ENCODE assay signal across 9 cellular contexts in the genomic region with DNA sequence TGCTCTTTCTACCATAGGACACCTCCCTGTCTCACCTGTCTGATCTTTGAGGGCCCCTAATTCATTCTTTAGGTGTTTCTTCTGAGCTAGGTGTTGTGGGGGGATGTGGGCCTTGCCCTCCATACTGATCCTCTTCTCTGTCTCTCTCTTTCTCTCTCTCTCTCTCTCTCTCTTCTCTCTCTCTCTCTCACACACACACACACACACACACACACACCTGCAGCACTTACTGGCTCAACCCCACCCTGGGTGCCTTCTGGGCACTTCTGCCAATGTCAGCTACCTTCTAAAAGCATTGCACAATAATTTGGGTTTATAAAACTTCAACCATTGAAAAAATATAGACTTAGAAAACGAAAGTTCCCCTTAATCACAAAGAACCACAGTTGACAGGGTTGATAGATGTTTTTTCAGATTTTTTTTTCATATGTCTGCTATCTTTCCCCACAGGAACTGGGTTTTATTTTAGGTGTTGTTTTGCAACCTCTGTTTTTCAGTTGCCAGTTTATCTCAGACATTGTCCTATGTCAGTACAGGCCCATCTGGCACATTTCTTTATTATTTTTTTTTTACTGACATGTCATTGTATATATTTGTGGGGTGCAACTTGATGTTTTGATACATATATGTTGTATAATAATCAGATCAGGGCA. TPM values are rescaled to one million over a fixed set of nuclear protein-coding genes. Genes with fewer than 3 reads are reported as not detected.
DNase-seq lines count a peak whose midpoint lies in the region; ATAC-seq and TF ChIP-seq lines count a peak whose summit lies in the region.
"Had no signal": no experiment of that assay in that cellular context is flagged by ENCODE, and none has a peak within 500 bp of the region (broad histone marks: within the 10 kb centered on the region; RNA-seq: fewer than 3 reads in every experiment).

No MANE protein-coding gene starts in this region.

- peak overlapping the region in 7 of 8 donors; percentile 62 to 82 (median 78) for H3K27ac ChIP-seq in spleen
- H3K27ac ChIP-seq: SK-N-MC had no signal

- H3K27me3 ChIP-seq in spleen (replicated peaks in 1 of 7) = no peaks in the 10 kb centered on the region

- H3K27ac Mint-ChIP-seq in effector memory CD8-positive, alpha-beta T cell = peak overlapping the region; percentile 98 to 99

- peaks cover 34% of the 10 kb centered on the region for H3K36me3 Mint-ChIP-seq in effector memory CD8-positive, alpha-beta T cell (ENCODE audit: insufficient read depth)

- 0 to 5% (median 3%) methylated on average over 1 of the region's 1 CpG for WGBS in spleen, 5 donors

- peak overlapping the region; percentile 62 to 76 for H3K4me3 Mint-ChIP-seq in effector memory CD8-positive, alpha-beta T cell

- H3K36me3 ChIP-seq in spleen = peaks cover 0 to 38% (median 22%) of the 10 kb centered on the region in 6 donors

- no peaks in the 10 kb centered on the region for H3K27me3 Mint-ChIP-seq in effector memory CD8-positive, alpha-beta T cell

- peaks cover 0 to 6% (median 0%) of the 10 kb centered on the region in 8 donors for H3K9me3 ChIP-seq in spleen

- peak overlapping the region in 1 of 8 donors; percentile 49 for H3K4me3 ChIP-seq in spleen

- TF ChIP-seq CTCF in spleen (IDR thresholded peaks at IDR 0.05 in 8 of 11, conservative IDR thresholded peaks at IDR 0.05 in 3 of 11) = peak in 1 of 11 experiments; percentile 37

- DNase-seq in NCI-H226 (peak; percentile 28), spleen (peak; percentile 43), NCI-H345 (lab: John Stamatoyannopoulos, UW) (no peak), NCI-H146 treated with DMSO at 0.1 percent for 48 hours (lab: John Stamatoyannopoulos, UW; ENCODE audit: unreplicated experiment) (no peak), NCI-H2029 treated with DMSO at 0.1 percent for 48 hours (lab: John Stamatoyannopoulos, UW) (no peak)
- DNase-seq in effector memory CD8-positive, alpha-beta T cell = peak in 2 of 3 experiments; percentile 47 to 53

- peaks cover 18 to 54% (median 38%) of the 10 kb centered on the region in 6 donors for H3K4me1 ChIP-seq in spleen

- H3K4me1 Mint-ChIP-seq in effector memory CD8-positive, alpha-beta T cell (ENCODE audit: low read depth in 2 of 2) = peaks cover 18 to 22% of the 10 kb centered on the region in 2 donors

- intact Hi-C loops in spleen (cut with DNase I; ENCODE audit: low total_unique reads) = loop anchor here (5.0 to 10.0 kb wide), 3 partner anchors 86 to 396 kb away; partner anchors contain the start of genes OSER1 and SERINC3

- TF ChIP-seq POLR2A in spleen (IDR thresholded peaks at IDR 0.05) = no peak

- peak; percentile 34 for ATAC-seq in GM21528 (IDR thresholded peaks at IDR 0.05; ENCODE audit: low FRiP score, unreplicated experiment)
- ATAC-seq in effector memory CD8-positive, alpha-beta T cell (replicated peaks) = peak; percentile 76
- no peak for ATAC-seq in HG03175 (IDR thresholded peaks at IDR 0.05; ENCODE audit: unreplicated experiment)

- H3K9me3 Mint-ChIP-seq in effector memory CD8-positive, alpha-beta T cell = no peaks in the 10 kb centered on the region

RNA-seq across cellular contexts. Expression of gene PKIG, which starts 28.1 kb away (rescaled TPM):
- total RNA-seq in spleen = 10 to 100 TPM; 37.5 to 82.6 (median 47.6) TPM
- polyA plus RNA-seq in spleen = 10 to 100 TPM; 64.6 to 82.1 (median 74.9) TPM

RNA-seq across cellular contexts. Expression of gene ADA, which starts 41.1 kb away (rescaled TPM):
- total RNA-seq in spleen = 10 to 100 TPM; 18.8 to 30.4 (median 21.0) TPM
- polyA plus RNA-seq in spleen = 10 to 100 TPM; 14.8 to 25.0 (median 24.1) TPM

Comparison
In these comparisons a context has a peak if more than half of its experiments do, and no peak if none do; other contexts are left out.
1. DNase-seq: peak in NCI-H226 (single experiment), effector memory CD8-positive, alpha-beta T cell (2 of 3) and spleen (single experiment); none in NCI-H345 (single experiment), NCI-H146 treated with DMSO at 0.1 percent for 48 hours (single experiment) and NCI-H2029 treated with DMSO at 0.1 percent for 48 hours (single experiment).